In the genomic region with DNA sequence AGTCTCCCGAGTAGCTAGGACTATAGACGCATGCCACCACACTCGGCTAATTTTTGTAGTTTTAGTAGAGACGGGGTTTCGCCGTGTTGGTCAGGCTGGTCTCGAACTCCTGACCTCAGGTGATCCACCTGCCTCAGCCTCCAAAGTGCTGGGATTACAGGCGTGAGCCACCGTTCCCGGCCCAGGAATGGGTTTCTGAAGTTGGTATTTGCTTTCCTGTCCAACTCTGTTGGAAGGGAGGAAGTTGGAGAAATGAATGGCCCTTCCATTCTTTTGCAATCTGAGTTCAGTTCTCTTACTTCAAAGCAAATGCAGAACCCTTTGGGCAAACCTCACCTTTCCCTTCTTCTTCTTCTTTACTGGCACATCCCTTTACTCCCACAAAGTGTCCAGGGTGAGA, we compare ENCODE assay signal across 1 cellular context.
TF ChIP-seq lines count a peak whose summit lies in the region.
"Not testable (repeated sequence)": the region's sequence is repeated elsewhere in the genome, so short reads cannot be mapped to it uniquely, and the experiment has no call there.

No MANE protein-coding gene starts in this region.

TF ChIP-seq in HepG2, 621 proteins besides CTCF, POLR2A, EP300 and RAD21 (continued from another document):
- TF ChIP-seq, protein P1, sequence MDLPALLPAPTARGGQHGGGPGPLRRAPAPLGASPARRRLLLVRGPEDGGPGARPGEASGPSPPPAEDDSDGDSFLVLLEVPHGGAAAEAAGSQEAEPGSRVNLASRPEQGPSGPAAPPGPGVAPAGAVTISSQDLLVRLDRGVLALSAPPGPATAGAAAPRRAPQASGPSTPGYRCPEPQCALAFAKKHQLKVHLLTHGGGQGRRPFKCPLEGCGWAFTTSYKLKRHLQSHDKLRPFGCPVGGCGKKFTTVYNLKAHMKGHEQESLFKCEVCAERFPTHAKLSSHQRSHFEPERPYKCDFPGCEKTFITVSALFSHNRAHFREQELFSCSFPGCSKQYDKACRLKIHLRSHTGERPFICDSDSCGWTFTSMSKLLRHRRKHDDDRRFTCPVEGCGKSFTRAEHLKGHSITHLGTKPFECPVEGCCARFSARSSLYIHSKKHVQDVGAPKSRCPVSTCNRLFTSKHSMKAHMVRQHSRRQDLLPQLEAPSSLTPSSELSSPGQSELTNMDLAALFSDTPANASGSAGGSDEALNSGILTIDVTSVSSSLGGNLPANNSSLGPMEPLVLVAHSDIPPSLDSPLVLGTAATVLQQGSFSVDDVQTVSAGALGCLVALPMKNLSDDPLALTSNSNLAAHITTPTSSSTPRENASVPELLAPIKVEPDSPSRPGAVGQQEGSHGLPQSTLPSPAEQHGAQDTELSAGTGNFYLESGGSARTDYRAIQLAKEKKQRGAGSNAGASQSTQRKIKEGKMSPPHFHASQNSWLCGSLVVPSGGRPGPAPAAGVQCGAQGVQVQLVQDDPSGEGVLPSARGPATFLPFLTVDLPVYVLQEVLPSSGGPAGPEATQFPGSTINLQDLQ (CRISPR knock-in tag; IDR thresholded peaks at IDR 0.05) = 0 out of 2 replicates have a peak, but pooled peaks have one; percentile 29
- TF ChIP-seq, protein P2, sequence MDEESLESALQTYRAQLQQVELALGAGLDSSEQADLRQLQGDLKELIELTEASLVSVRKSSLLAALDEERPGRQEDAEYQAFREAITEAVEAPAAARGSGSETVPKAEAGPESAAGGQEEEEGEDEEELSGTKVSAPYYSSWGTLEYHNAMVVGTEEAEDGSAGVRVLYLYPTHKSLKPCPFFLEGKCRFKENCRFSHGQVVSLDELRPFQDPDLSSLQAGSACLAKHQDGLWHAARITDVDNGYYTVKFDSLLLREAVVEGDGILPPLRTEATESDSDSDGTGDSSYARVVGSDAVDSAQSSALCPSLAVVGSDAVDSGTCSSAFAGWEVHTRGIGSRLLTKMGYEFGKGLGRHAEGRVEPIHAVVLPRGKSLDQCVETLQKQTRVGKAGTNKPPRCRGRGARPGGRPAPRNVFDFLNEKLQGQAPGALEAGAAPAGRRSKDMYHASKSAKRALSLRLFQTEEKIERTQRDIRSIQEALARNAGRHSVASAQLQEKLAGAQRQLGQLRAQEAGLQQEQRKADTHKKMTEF (CRISPR knock-in tag; IDR thresholded peaks at IDR 0.05) = peak; percentile 68; the same call in 1 of the 2 replicates
- peak; percentile 65 for TF ChIP-seq ZNF263 (CRISPR knock-in tag; IDR thresholded peaks at IDR 0.05)
- 0 out of 2 replicates have a peak, but pooled peaks have one; percentile 45 for TF ChIP-seq TARDBP (CRISPR knock-in tag; IDR thresholded peaks at IDR 0.05)
- TF ChIP-seq, protein P3, sequence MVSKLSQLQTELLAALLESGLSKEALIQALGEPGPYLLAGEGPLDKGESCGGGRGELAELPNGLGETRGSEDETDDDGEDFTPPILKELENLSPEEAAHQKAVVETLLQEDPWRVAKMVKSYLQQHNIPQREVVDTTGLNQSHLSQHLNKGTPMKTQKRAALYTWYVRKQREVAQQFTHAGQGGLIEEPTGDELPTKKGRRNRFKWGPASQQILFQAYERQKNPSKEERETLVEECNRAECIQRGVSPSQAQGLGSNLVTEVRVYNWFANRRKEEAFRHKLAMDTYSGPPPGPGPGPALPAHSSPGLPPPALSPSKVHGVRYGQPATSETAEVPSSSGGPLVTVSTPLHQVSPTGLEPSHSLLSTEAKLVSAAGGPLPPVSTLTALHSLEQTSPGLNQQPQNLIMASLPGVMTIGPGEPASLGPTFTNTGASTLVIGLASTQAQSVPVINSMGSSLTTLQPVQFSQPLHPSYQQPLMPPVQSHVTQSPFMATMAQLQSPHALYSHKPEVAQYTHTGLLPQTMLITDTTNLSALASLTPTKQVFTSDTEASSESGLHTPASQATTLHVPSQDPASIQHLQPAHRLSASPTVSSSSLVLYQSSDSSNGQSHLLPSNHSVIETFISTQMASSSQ (IDR thresholded peaks at IDR 0.05; ENCODE audit: low read depth) = not testable (repeated sequence)
- TF ChIP-seq, protein P3 (CRISPR knock-in tag; IDR thresholded peaks at IDR 0.05; ENCODE audit: borderline replicate concordance) = 0 out of 2 replicates have a peak, but pooled peaks have one; percentile 21
- peak; percentile 54; the same call in 1 of the 2 replicates for TF ChIP-seq ZNF292 (CRISPR knock-in tag; IDR thresholded peaks at IDR 0.05; ENCODE audit: borderline replicate concordance, low read depth)
- peak; percentile 20; the same call in 1 of the 2 replicates for TF ChIP-seq ZNF460 (CRISPR knock-in tag; IDR thresholded peaks at IDR 0.05; ENCODE audit: borderline replicate concordance)
- TF ChIP-seq HNF4A (CRISPR knock-in tag; IDR thresholded peaks at IDR 0.05) = 0 out of 2 replicates have a peak, but pooled peaks have one; percentile 12
- 0 out of 2 replicates have a peak, but pooled peaks have one; percentile 19 for TF ChIP-seq ZSCAN31 (CRISPR knock-in tag; IDR thresholded peaks at IDR 0.05; ENCODE audit: low read depth)
- peak; percentile 88 for TF ChIP-seq ZNF629 (CRISPR knock-in tag; conservative IDR thresholded peaks at IDR 0.05)
- TF ChIP-seq ZMYM4 (CRISPR knock-in tag; IDR thresholded peaks at IDR 0.05) = peak; percentile 25; the same call in 1 of the 2 replicates
- peak; percentile 38; the same call in 1 of the 2 replicates for TF ChIP-seq RXRB (CRISPR knock-in tag; IDR thresholded peaks at IDR 0.05; ENCODE audit: borderline replicate concordance)
- not testable (repeated sequence) for TF ChIP-seq SOX13 (IDR thresholded peaks at IDR 0.05)
- peak in 1 of 2 experiments; percentile 32; a peak in 1 of 4 replicates for TF ChIP-seq SOX13 (CRISPR knock-in tag; conservative IDR thresholded peaks at IDR 0.05 in 1 of 2, IDR thresholded peaks at IDR 0.05 in 1 of 2)
- TF ChIP-seq, protein P4, sequence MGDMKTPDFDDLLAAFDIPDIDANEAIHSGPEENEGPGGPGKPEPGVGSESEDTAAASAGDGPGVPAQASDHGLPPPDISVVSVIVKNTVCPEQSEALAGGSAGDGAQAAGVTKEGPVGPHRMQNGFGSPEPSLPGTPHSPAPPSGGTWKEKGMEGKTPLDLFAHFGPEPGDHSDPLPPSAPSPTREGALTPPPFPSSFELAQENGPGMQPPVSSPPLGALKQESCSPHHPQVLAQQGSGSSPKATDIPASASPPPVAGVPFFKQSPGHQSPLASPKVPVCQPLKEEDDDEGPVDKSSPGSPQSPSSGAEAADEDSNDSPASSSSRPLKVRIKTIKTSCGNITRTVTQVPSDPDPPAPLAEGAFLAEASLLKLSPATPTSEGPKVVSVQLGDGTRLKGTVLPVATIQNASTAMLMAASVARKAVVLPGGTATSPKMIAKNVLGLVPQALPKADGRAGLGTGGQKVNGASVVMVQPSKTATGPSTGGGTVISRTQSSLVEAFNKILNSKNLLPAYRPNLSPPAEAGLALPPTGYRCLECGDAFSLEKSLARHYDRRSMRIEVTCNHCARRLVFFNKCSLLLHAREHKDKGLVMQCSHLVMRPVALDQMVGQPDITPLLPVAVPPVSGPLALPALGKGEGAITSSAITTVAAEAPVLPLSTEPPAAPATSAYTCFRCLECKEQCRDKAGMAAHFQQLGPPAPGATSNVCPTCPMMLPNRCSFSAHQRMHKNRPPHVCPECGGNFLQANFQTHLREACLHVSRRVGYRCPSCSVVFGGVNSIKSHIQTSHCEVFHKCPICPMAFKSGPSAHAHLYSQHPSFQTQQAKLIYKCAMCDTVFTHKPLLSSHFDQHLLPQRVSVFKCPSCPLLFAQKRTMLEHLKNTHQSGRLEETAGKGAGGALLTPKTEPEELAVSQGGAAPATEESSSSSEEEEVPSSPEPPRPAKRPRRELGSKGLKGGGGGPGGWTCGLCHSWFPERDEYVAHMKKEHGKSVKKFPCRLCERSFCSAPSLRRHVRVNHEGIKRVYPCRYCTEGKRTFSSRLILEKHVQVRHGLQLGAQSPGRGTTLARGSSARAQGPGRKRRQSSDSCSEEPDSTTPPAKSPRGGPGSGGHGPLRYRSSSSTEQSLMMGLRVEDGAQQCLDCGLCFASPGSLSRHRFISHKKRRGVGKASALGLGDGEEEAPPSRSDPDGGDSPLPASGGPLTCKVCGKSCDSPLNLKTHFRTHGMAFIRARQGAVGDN (CRISPR knock-in tag; IDR thresholded peaks at IDR 0.05) = peak; percentile 56
- TF ChIP-seq ZMYM3 (CRISPR knock-in tag; IDR thresholded peaks at IDR 0.05) = peak; percentile 93
- peak; percentile 23; the same call in 1 of the 2 replicates for TF ChIP-seq KMT2A (CRISPR knock-in tag; IDR thresholded peaks at IDR 0.05)
- TF ChIP-seq, protein P5, sequence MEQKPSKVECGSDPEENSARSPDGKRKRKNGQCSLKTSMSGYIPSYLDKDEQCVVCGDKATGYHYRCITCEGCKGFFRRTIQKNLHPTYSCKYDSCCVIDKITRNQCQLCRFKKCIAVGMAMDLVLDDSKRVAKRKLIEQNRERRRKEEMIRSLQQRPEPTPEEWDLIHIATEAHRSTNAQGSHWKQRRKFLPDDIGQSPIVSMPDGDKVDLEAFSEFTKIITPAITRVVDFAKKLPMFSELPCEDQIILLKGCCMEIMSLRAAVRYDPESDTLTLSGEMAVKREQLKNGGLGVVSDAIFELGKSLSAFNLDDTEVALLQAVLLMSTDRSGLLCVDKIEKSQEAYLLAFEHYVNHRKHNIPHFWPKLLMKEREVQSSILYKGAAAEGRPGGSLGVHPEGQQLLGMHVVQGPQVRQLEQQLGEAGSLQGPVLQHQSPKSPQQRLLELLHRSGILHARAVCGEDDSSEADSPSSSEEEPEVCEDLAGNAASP (CRISPR knock-in tag; IDR thresholded peaks at IDR 0.05; ENCODE audit: borderline replicate concordance) = peak; percentile 40; the same call in 1 of the 2 replicates
- TF ChIP-seq, protein P6, sequence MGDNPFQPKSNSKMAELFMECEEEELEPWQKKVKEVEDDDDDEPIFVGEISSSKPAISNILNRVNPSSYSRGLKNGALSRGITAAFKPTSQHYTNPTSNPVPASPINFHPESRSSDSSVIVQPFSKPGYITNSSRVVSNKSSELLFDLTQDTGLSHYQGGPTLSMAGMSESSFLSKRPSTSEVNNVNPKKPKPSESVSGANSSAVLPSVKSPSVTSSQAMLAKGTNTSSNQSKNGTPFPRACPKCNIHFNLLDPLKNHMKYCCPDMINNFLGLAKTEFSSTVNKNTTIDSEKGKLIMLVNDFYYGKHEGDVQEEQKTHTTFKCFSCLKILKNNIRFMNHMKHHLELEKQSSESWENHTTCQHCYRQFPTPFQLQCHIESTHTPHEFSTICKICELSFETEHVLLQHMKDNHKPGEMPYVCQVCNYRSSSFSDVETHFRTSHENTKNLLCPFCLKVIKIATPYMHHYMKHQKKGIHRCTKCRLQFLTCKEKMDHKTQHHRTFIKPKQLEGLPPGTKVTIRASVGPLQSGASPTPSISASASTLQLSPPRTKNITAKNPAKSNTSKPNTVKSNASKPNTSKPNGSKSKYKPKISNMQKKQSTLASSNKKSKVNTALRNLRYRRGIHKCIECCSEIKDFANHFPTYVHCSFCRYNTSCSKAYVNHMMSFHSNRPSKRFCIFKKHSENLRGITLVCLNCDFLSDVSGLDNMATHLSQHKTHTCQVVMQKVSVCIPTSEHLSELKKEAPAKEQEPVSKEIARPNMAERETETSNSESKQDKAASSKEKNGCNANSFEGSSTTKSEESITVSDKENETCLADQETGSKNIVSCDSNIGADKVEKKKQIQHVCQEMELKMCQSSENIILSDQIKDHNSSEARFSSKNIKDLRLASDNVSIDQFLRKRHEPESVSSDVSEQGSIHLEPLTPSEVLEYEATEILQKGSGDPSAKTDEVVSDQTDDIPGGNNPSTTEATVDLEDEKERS (CRISPR knock-in tag; IDR thresholded peaks at IDR 0.05) = peak; percentile 53; the same call in 1 of the 2 replicates
- TF ChIP-seq KDM5B (CRISPR knock-in tag; IDR thresholded peaks at IDR 0.05; ENCODE audit: borderline replicate concordance) = peak; percentile 46; the same call in 1 of the 2 replicates
- peak; percentile 41; the same call in 1 of the 2 replicates for TF ChIP-seq TBX2 (CRISPR knock-in tag; IDR thresholded peaks at IDR 0.05; ENCODE audit: borderline replicate concordance)
- TF ChIP-seq ZNF879 (CRISPR knock-in tag; IDR thresholded peaks at IDR 0.05) = peak; percentile 31; the same call in 1 of the 2 replicates
- 0 out of 2 replicates have a peak, but pooled peaks have one; percentile 41 for TF ChIP-seq DPF2 (CRISPR knock-in tag; IDR thresholded peaks at IDR 0.05; ENCODE audit: borderline replicate concordance, low read depth)
- 0 out of 2 replicates have a peak, but pooled peaks have one; percentile 21 for TF ChIP-seq ZBTB3 (CRISPR knock-in tag; IDR thresholded peaks at IDR 0.05; ENCODE audit: borderline replicate concordance, low read depth)
- TF ChIP-seq, protein P7, sequence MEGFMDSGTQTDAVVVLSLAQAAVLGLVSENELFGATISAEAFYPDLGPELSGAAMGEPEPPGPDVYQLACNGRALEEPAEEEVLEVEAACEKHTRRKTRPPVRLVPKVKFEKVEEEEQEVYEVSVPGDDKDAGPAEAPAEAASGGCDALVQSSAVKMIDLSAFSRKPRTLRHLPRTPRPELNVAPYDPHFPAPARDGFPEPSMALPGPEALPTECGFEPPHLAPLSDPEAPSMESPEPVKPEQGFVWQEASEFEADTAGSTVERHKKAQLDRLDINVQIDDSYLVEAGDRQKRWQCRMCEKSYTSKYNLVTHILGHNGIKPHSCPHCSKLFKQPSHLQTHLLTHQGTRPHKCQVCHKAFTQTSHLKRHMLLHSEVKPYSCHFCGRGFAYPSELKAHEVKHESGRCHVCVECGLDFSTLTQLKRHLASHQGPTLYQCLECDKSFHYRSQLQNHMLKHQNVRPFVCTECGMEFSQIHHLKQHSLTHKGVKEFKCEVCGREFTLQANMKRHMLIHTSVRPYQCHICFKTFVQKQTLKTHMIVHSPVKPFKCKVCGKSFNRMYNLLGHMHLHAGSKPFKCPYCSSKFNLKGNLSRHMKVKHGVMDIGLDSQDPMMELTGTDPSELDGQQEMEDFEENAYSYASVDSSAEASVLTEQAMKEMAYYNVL (CRISPR knock-in tag; IDR thresholded peaks at IDR 0.05; ENCODE audit: borderline replicate concordance) = peak; percentile 45; the same call in 1 of the 2 replicates
- TF ChIP-seq SOX5 (CRISPR knock-in tag; IDR thresholded peaks at IDR 0.05; ENCODE audit: borderline replicate concordance) = peak; percentile 34; the same call in 1 of the 2 replicates
- TF ChIP-seq CEBPB (IDR thresholded peaks at IDR 0.05; ENCODE audit: borderline replicate concordance, low read depth, low read length) = peak; percentile 33; the same call in 1 of the 2 replicates
